ENCODE assay signal across 9 cellular contexts in the genomic region with DNA sequence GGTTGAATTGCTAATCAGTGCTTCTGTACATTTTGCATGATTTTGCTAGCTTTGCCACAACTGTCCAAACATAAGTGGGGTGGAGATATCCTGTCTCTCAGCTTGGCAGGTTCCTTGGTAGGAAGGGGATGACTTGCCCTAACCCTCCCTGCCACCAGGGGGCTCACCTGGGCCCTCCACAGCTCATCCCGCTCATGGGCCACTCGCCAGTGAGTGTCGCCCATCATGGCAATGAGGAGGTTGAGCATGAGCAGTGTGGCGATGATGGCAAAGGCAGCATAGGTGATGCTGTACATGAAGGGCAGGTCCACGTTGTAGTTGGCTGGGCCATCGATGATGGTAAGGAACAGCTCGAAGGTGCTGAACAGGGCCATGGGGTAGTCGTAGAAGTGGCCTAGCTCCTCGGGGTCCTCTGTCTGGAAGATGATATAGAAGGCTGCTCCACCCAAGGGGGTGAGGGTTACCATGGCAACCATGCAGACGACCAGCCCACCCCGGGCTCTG. TPM values are rescaled to one million over a fixed set of nuclear protein-coding genes. Genes with fewer than 3 reads are reported as not detected.
DNase-seq lines count a peak whose midpoint lies in the region; ATAC-seq and TF ChIP-seq lines count a peak whose summit lies in the region.
"Had no signal": no experiment of that assay in that cellular context is flagged by ENCODE, and none has a peak within 500 bp of the region (broad histone marks: within the 10 kb centered on the region; RNA-seq: fewer than 3 reads in every experiment).

No MANE protein-coding gene starts in this region.

- H3K9me3 ChIP-seq in T-helper 17 cell (ENCODE audit: control insufficient read depth, low read length, poor library complexity, severe bottlenecking): no peaks in the 10 kb centered on the region
- H3K9me3 ChIP-seq in thoracic aorta: no peaks in the 10 kb centered on the region

- H3K27ac Mint-ChIP-seq in T-helper 17 cell: no peak overlapping the region
- H3K27ac Mint-ChIP-seq: activated naive CD8-positive, alpha-beta T cell had no signal

- H3K4me3 ChIP-seq in fibroblast of pulmonary artery (replicated peaks; ENCODE audit: low read depth, low read length) (no peak overlapping the region), thoracic aorta (no peak overlapping the region)

- H3K36me3 Mint-ChIP-seq in T-helper 17 cell (ENCODE audit: low read depth): no peaks in the 10 kb centered on the region
- H3K36me3 Mint-ChIP-seq: activated naive CD8-positive, alpha-beta T cell had no signal

- no peaks in the 10 kb centered on the region for H3K4me1 ChIP-seq in thoracic aorta (ENCODE audit: control insufficient read depth in 1 of 2, low read depth in 2 of 2)

- peak; percentile 41 for TF ChIP-seq CTCF in fibroblast of pulmonary artery (IDR thresholded peaks at IDR 0.05; ENCODE audit: low read length, missing control alignments)
- TF ChIP-seq CTCF in thoracic aorta (IDR thresholded peaks at IDR 0.05): peak; percentile 21

- peaks cover 11% of the 10 kb centered on the region for H3K36me3 ChIP-seq in thoracic aorta

- peaks cover 22% of the 10 kb centered on the region for H3K27me3 Mint-ChIP-seq in T-helper 17 cell
- H3K27me3 Mint-ChIP-seq: activated naive CD8-positive, alpha-beta T cell had no signal

- no peaks in the 10 kb centered on the region for H3K27me3 ChIP-seq in thoracic aorta (replicated peaks; ENCODE audit: insufficient read depth)

- peak; percentile 64 for DNase-seq in activated CD8-positive, alpha-beta memory T cell treated with anti-CD3 and anti-CD28 coated beads for 24 hours
- DNase-seq in activated CD8-positive, alpha-beta memory T cell treated with anti-CD3 and anti-CD28 coated beads, Interleukin-2, amount 50 U/mL, for 4 hours: no peak
- DNase-seq in T-helper 17 cell (peak in 1 of 3 donors; percentile 21), fibroblast of pulmonary artery (ENCODE audit: low read depth) (peak; percentile 3), thoracic aorta (ENCODE audit: low spot score) (no peak), AG08396 (ENCODE audit: low spot score) (no peak)

- H3K4me1 Mint-ChIP-seq in T-helper 17 cell: peaks cover 4% of the 10 kb centered on the region

- ATAC-seq in HG02870 (IDR thresholded peaks at IDR 0.05; ENCODE audit: unreplicated experiment): peak; percentile 80
- ATAC-seq in T-helper 17 cell: peak; percentile 53
- no peak for ATAC-seq in thoracic aorta (ENCODE audit: insufficient number of reproducible peaks, low FRiP score, low read depth)
- ATAC-seq in HG02571 (IDR thresholded peaks at IDR 0.05; ENCODE audit: unreplicated experiment): no peak

- no peak overlapping the region for H3K27ac ChIP-seq in thoracic aorta

- no peak overlapping the region for H3K4me3 Mint-ChIP-seq in T-helper 17 cell
- H3K4me3 Mint-ChIP-seq: activated naive CD8-positive, alpha-beta T cell had no signal

RNA-seq across cellular contexts. Expression of a gene that starts 12.2 kb away (rescaled TPM):
- total RNA-seq in T-helper 17 cell (not detected), thoracic aorta (not detected)

RNA-seq across cellular contexts. Expression of a gene that starts 18.5 kb away (rescaled TPM):
- 10 to 100 TPM; 52.3 to 59.9 TPM for total RNA-seq in T-helper 17 cell
- 10 to 100 TPM; 25.3 to 30.5 TPM for total RNA-seq in thoracic aorta

Comparison
In these comparisons a context has a peak if more than half of its experiments do, and no peak if none do; other contexts are left out.
1. DNase-seq: peak in activated CD8-positive, alpha-beta memory T cell treated with anti-CD3 and anti-CD28 coated beads for 24 hours (single experiment) and fibroblast of pulmonary artery (single experiment); none in activated CD8-positive, alpha-beta memory T cell treated with anti-CD3 and anti-CD28 coated beads, Interleukin-2, amount 50 U/mL, for 4 hours (single experiment), thoracic aorta (single experiment) and AG08396 (single experiment).
2. ATAC-seq: peak in HG02870 (single experiment) and T-helper 17 cell (single experiment); none in thoracic aorta (single experiment) and HG02571 (single experiment).